Comparison of ENCODE assay signal across 8 cellular contexts in the genomic region with DNA sequence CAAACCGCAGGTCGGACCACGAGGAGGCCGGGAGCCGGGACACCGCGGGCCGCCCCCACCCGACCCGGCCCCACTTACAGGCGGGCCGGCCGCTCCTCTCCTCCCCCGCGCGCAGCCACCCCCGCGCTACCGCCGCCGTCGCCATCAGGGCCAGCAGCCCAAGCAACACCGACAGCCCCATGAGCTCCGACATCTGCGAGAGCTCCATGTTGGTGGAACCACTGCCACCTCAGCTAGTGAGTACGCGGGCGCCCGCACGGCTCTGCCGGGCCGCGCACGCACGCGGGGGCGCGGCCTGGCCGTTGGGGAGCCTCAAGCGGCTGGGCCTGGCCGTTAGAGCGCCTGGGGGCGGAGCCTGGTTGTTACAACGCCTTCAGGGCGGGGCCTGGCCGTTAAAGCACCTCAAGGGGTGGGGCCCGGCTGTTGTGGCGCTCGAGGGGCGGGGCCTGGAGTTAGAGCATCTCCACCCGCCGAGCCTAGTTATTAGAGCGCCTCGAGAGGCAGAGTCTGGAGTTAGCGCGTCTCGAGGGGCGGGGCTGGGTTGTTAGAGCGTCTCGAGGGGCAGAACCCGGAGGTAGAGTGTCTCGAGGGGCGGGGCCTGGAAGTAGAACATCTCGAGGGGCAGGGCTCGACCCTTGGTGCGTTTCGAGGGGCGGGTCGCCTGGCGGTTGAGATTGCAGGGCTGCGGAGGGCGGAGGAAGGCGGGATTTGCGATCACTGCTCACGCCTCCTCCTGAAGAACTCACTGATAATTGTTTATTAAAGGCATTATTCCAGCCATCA. TPM values are rescaled to one million over a fixed set of nuclear protein-coding genes. Genes with fewer than 3 reads are reported as not detected.
DNase-seq lines count a peak whose midpoint lies in the region; ATAC-seq, FAIRE-seq and TF ChIP-seq lines count a peak whose summit lies in the region.

A gene with protein sequence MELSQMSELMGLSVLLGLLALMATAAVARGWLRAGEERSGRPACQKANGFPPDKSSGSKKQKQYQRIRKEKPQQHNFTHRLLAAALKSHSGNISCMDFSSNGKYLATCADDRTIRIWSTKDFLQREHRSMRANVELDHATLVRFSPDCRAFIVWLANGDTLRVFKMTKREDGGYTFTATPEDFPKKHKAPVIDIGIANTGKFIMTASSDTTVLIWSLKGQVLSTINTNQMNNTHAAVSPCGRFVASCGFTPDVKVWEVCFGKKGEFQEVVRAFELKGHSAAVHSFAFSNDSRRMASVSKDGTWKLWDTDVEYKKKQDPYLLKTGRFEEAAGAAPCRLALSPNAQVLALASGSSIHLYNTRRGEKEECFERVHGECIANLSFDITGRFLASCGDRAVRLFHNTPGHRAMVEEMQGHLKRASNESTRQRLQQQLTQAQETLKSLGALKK (minus strand): TSS at position 238 of the 783 bp plus-strand sequence. CDS start 30 bp downstream, at position 208.

- peaks cover 30% of the 10 kb centered on the region for H3K79me2 ChIP-seq in keratinocyte (ENCODE audit: control insufficient read depth, insufficient read depth, low read length)

- DNase-seq in AML-193 (lab: John Stamatoyannopoulos, UW) (peak; percentile 97 to 98), NCI-H446 treated with DMSO at 0.1 percent for 48 hours (lab: John Stamatoyannopoulos, UW) (peak; percentile 88), cerebellar cortex (ENCODE audit: low spot score) (peak; percentile 99), keratinocyte (ENCODE audit: low read depth, low spot score) (peak; percentile 90)
- DNase-seq in stimulated activated CD4-positive, alpha-beta T cell treated with anti-CD3 and anti-CD28 coated beads, Interleukin-15, amount 100 ng/mL, for 1 hour (ENCODE audit: low read depth in 1 of 2, low spot score in 1 of 2): peak; percentile 97 to 98

- peak within 1 kb of the TSS; percentile 92 for H2AFZ ChIP-seq in keratinocyte (ENCODE audit: control insufficient read depth, low read length)

- peaks cover 2% of the 10 kb centered on the region for H4K20me1 ChIP-seq in keratinocyte (ENCODE audit: control insufficient read depth, extremely low read depth, insufficient read depth, low read length)

- ATAC-seq in GM19035 (IDR thresholded peaks at IDR 0.05; ENCODE audit: unreplicated experiment) (peak; percentile 87), HG03354 (IDR thresholded peaks at IDR 0.05; ENCODE audit: poor library complexity, severe bottlenecking, unreplicated experiment) (peak; percentile 94)
- ATAC-seq in activated CD4-positive, CD25-positive, alpha-beta regulatory T cell treated with anti-CD3 and anti-CD28 coated beads, Interleukin-2, amount 50 U/mL, for 24 hours: peak; percentile 90 to 91

- no peaks in the 10 kb centered on the region for H3K9me1 ChIP-seq in keratinocyte (ENCODE audit: control insufficient read depth, extremely low read depth, insufficient read depth, low read length)

- no peak for FAIRE-seq in keratinocyte (lab: Jason Lieb, UNC)

- peak within 1 kb of the TSS; percentile 78 for H3K27ac ChIP-seq in keratinocyte (ENCODE audit: control insufficient read depth, insufficient read depth, low read length)

- TF ChIP-seq CTCF in keratinocyte (optimal IDR thresholded peaks at IDR 0.05 in 1 of 3, IDR thresholded peaks at IDR 0.05 in 1 of 3, conservative IDR thresholded peaks at IDR 0.05 in 1 of 3; ENCODE audit: extremely low read depth in 1 of 3, insufficient read depth in 2 of 3, low read length in 3 of 3): peak in 1 of 3 experiments; percentile 25

- peak within 1 kb of the TSS; percentile 72 to 91 (median 80) for H3K4me3 ChIP-seq in keratinocyte (ENCODE audit: control insufficient read depth in 2 of 3, extremely low read depth in 1 of 3, insufficient read depth in 2 of 3, low read depth in 1 of 3, low read length in 3 of 3)

- no peaks in the 10 kb centered on the region for H3K27me3 ChIP-seq in keratinocyte (ENCODE audit: control insufficient read depth, extremely low read depth, insufficient read depth, low read length)

- dilution Hi-C loops in keratinocyte (cut with MboI; ENCODE audit: extremely low pct_ligation_motif_present, low sequenced_read_pairs): no loop called here

- peaks cover 12% of the 10 kb centered on the region for H3K4me1 ChIP-seq in keratinocyte (ENCODE audit: control insufficient read depth, extremely low read depth, insufficient read depth, low read length)

- H3K9ac ChIP-seq in keratinocyte (ENCODE audit: control insufficient read depth, extremely low read depth, insufficient read depth, low read length): peak within 1 kb of the TSS; percentile 90

- peaks cover 10 to 14% of the 10 kb centered on the region in 2 experiments for H3K36me3 ChIP-seq in keratinocyte (ENCODE audit: control insufficient read depth in 2 of 2, extremely low read depth in 1 of 2, insufficient read depth in 2 of 2, low read length in 2 of 2)

- no peaks in the 10 kb centered on the region for H3K9me3 ChIP-seq in keratinocyte (ENCODE audit: control insufficient read depth, low read depth, low read length)

- H3K4me2 ChIP-seq in keratinocyte (ENCODE audit: control insufficient read depth, extremely low read depth, insufficient read depth, low read depth, low read length): peak within 1 kb of the TSS; percentile 89

RNA-seq across cellular contexts. Expression of the gene that starts here (rescaled TPM):
- polyA plus RNA-seq in keratinocyte: 29.4 to 39.9 TPM (median 31.2 TPM) in 3 replicates
- 11.5 TPM for polyA plus RNA-seq in keratinocyte (2011; ENCODE audit: low read depth)
- polyA plus RNA-seq in keratinocyte (2011; cell fraction: cytosol; rRNA removed): 13.9 and 21.5 TPM in 2 replicates
- 39.1 and 49.1 TPM in 2 replicates for polyA plus RNA-seq in keratinocyte (2011; cell fraction: nucleus; rRNA removed)
- 13.5 and 31.4 TPM in 2 replicates for polyA plus RNA-seq in keratinocyte (2012; ENCODE audit: low replicate concordance)
- 47.3 to 186 TPM (median 50.8 TPM) in 3 replicates for polyA minus RNA-seq in keratinocyte
- 77.7 TPM for polyA minus RNA-seq in keratinocyte (2011; cell fraction: cytosol; rRNA and poly(A)+ RNA removed)
- 55.5 and 57.5 TPM in 2 replicates for polyA minus RNA-seq in keratinocyte (2011; cell fraction: nucleus; rRNA and poly(A)+ RNA removed)

Comparison
In these comparisons a context has a peak if more than half of its experiments do, and no peak if none do; other contexts are left out.
1. Peak in every context shown above with its lines: DNase-seq, ATAC-seq, H3K4me3 ChIP-seq and H3K27ac ChIP-seq.